In genomic region chr2:159571540-159572260, GRCh38 we compare ENCODE assay signal across 24 cellular contexts.
"Had no signal": no experiment of that assay in that cellular context is flagged by ENCODE, and none has a peak within 500 bp of the region (broad histone marks: within the 10 kb centered on the region; RNA-seq: fewer than 3 reads in every experiment).

No MANE protein-coding gene starts in this region.

- H3K27me3 Mint-ChIP-seq: activated naive CD8-positive, alpha-beta T cell treated with anti-CD3 and anti-CD28 coated beads, Interleukin-2, amount 50 U/mL, for 24 hours; dendritic cell treated with granulocyte-macrophage colony-stimulating factor and Interleukin-4, amounts not matched to agents 40 ng/mL and 50 ng/mL, for 4 days; natural killer cell treated with Interleukin-12 subunit alpha and Interleukin-12 subunit beta and Interleukin-15 and Interleukin-18, amount 100 ng/mL, for 72 hours; stimulated activated naive CD8-positive, alpha-beta T cell treated with anti-CD3 and anti-CD28 coated beads, Interleukin-15, amount 100 ng/mL, for 72 hours had no signal

- H3K9me3 Mint-ChIP-seq: natural killer cell treated with Interleukin-12 subunit alpha and Interleukin-12 subunit beta and Interleukin-15 and Interleukin-18, amount 100 ng/mL, for 72 hours had no signal

- H3K27ac ChIP-seq: gastrocnemius medialis, left ventricle myocardium inferior, pancreas, psoas muscle, right atrium auricular region, tibial artery had no signal

- H3K27me3 ChIP-seq: gastrocnemius medialis, pancreas, right atrium auricular region, tibial artery had no signal

- FAIRE-seq: endometrium, pancreas had no signal

- ATAC-seq: activated CD8-positive, alpha-beta T cell treated with anti-CD3 and anti-CD28 coated beads, Interleukin-2, amount 10 ng/mL, durations not matched to agents 7 days and 5 days; activated naive CD8-positive, alpha-beta T cell treated with anti-CD3 and anti-CD28 coated beads, Interleukin-2, amount 50 U/mL, for 24 hours; gastrocnemius medialis; natural killer cell treated with Interleukin-12 subunit alpha and Interleukin-12 subunit beta and Interleukin-15 and Interleukin-18, amount 100 ng/mL, for 72 hours; pancreas; psoas muscle; stimulated activated naive CD8-positive, alpha-beta T cell treated with anti-CD3 and anti-CD28 coated beads, Interleukin-15, amount 100 ng/mL, for 72 hours had no signal

- H3K4me3 ChIP-seq: gastrocnemius medialis, left ventricle myocardium inferior, pancreas, psoas muscle, right atrium auricular region, tibial artery had no signal

- H3K36me3 ChIP-seq: gastrocnemius medialis, pancreas, tibial artery had no signal

- H3K4me3 Mint-ChIP-seq: activated CD8-positive, alpha-beta T cell treated with anti-CD3 and anti-CD28 coated beads, Interleukin-2, amount 10 ng/mL, durations not matched to agents 7 days and 5 days; activated naive CD8-positive, alpha-beta T cell treated with anti-CD3 and anti-CD28 coated beads, Interleukin-2, amount 50 U/mL, for 24 hours; activated T-helper 1 cell treated with anti-CD3 and anti-CD28 coated beads, Interleukin-12 subunit alpha, Interleukin-12 subunit beta, Interleukin-2, Interleukin-4 antibody, amounts not matched to agents 30 ng/mL and 10 ng/mL and 1 ng/mL, durations not matched to agents 14 hours and 24 hours and 36 hours; dendritic cell treated with granulocyte-macrophage colony-stimulating factor and Interleukin-4, amounts not matched to agents 40 ng/mL and 50 ng/mL, for 4 days; natural killer cell treated with Interleukin-12 subunit alpha and Interleukin-12 subunit beta and Interleukin-15 and Interleukin-18, amount 100 ng/mL, for 72 hours; stimulated activated naive CD8-positive, alpha-beta T cell treated with anti-CD3 and anti-CD28 coated beads, Interleukin-15, amount 100 ng/mL, for 72 hours had no signal

- H3K4me1 ChIP-seq: left ventricle myocardium inferior, pancreas, psoas muscle, right atrium auricular region, tibial artery had no signal

- H3K9me3 ChIP-seq: pancreas, psoas muscle had no signal

- H3K4me1 Mint-ChIP-seq: activated naive CD8-positive, alpha-beta T cell treated with anti-CD3 and anti-CD28 coated beads, Interleukin-2, amount 50 U/mL, for 24 hours; stimulated activated naive CD8-positive, alpha-beta T cell treated with anti-CD3 and anti-CD28 coated beads, Interleukin-15, amount 100 ng/mL, for 72 hours had no signal

- DNase-seq: activated CD4-positive, alpha-beta T cell treated with anti-CD3 and anti-CD28 coated beads for 1 hour; activated CD4-positive, alpha-beta T cell treated with anti-CD3 and anti-CD28 coated beads, Interleukin-2, amount 50 U/mL, for 1 hour; activated CD8-positive, alpha-beta T cell treated with anti-CD3 and anti-CD28 coated beads, Interleukin-2, amount 10 ng/mL, durations not matched to agents 7 days and 5 days; activated gamma-delta T cell; activated naive CD4-positive, alpha-beta T cell treated with anti-CD3 and anti-CD28 coated beads, Interleukin-2, amount 50 U/mL, for 16 hours; activated naive CD8-positive, alpha-beta T cell treated with anti-CD3 and anti-CD28 coated beads, Interleukin-2, amount 50 U/mL, for 24 hours; caudate nucleus; effector CD4-positive, alpha-beta T cell; erythroblast; gastrocnemius medialis; hippocampal formation; left ventricle myocardium inferior; midbrain; pancreas; psoas muscle; stimulated activated CD4-positive, alpha-beta T cell treated with anti-CD3 and anti-CD28 coated beads, Interleukin-12 subunit alpha, Interleukin-12 subunit beta, amount 100 ng/mL, for 4 hours; stimulated activated naive CD8-positive, alpha-beta T cell treated with anti-CD3 and anti-CD28 coated beads, Interleukin-15, amount 100 ng/mL, for 72 hours; T-helper 9 cell; tibial artery had no signal

- H3K27ac Mint-ChIP-seq: activated CD8-positive, alpha-beta T cell treated with anti-CD3 and anti-CD28 coated beads, Interleukin-2, amount 10 ng/mL, durations not matched to agents 7 days and 5 days; activated naive CD8-positive, alpha-beta T cell treated with anti-CD3 and anti-CD28 coated beads, Interleukin-2, amount 50 U/mL, for 24 hours; activated T-helper 1 cell treated with anti-CD3 and anti-CD28 coated beads, Interleukin-12 subunit alpha, Interleukin-12 subunit beta, Interleukin-2, Interleukin-4 antibody, amounts not matched to agents 30 ng/mL and 10 ng/mL and 1 ng/mL, durations not matched to agents 14 hours and 24 hours and 36 hours; dendritic cell treated with granulocyte-macrophage colony-stimulating factor and Interleukin-4, amounts not matched to agents 40 ng/mL and 50 ng/mL, for 4 days; natural killer cell treated with Interleukin-12 subunit alpha and Interleukin-12 subunit beta and Interleukin-15 and Interleukin-18, amount 100 ng/mL, for 72 hours; stimulated activated naive CD8-positive, alpha-beta T cell treated with anti-CD3 and anti-CD28 coated beads, Interleukin-15, amount 100 ng/mL, for 72 hours had no signal
